9 cellular contexts compared by ENCODE assay signal in the genomic region with DNA sequence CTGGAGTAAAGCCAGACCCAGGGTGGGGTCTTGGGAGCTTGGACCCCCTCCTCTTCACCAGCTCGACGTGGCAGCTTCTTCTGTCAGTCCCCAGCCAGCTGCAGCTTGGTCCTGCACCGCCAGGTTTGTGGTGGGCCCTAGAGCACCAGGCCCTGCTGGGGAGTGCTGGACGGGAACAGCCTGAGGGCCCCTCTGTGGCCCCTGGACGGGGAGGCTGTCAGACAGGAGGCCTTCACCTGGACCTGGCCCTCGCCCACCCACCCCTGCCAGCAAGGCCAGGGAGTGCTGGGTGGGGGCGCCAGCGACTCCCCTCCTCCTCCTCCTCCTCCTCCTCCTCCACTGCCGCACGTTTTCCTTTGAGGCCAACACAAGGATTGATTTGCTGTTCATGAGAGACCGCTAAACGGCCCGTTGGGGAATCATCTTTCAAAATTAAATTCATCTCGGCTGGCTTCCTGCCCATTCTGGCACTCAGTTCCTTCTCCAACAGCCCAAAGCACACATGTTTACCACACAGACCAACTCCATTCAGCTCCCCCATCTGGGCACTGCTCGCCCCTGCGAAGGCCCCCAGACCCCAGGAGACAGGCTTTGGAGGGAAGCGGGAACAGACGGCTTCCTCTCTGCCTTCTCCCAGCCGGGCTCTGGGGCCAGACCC. TPM values are rescaled to one million over a fixed set of nuclear protein-coding genes. Genes with fewer than 3 reads are reported as not detected.
DNase-seq lines count a peak whose midpoint lies in the region; FAIRE-seq and TF ChIP-seq lines count a peak whose summit lies in the region.
"Had no signal": no experiment of that assay in that cellular context is flagged by ENCODE, and none has a peak within 500 bp of the region (broad histone marks: within the 10 kb centered on the region; RNA-seq: fewer than 3 reads in every experiment).

No MANE protein-coding gene starts in this region.

- peak; percentile 14 for DNase-seq in NCI-H2196 (lab: John Stamatoyannopoulos, UW; ENCODE audit: unreplicated experiment)
- no peak for DNase-seq in NCI-H2196 treated with DMSO at 0.1 percent for 48 hours (lab: John Stamatoyannopoulos, UW; ENCODE audit: unreplicated experiment)
- peak; percentile 44 for DNase-seq in NCI-H1694 treated with DMSO at 0.1 percent for 48 hours (lab: John Stamatoyannopoulos, UW)
- peak; percentile 74 for DNase-seq in endodermal cell
- DNase-seq in retina: peak; percentile 71
- DNase-seq in NCI-H526 treated with DMSO at 0.1 percent for 48 hours (lab: John Stamatoyannopoulos, UW): no peak
- no peak for DNase-seq in RCC 7860 (ENCODE audit: low spot score)
- DNase-seq in GM13976 (ENCODE audit: low spot score): no peak

- H3K27ac Mint-ChIP-seq in endodermal cell: peak overlapping the region; percentile 58

- H3K27me3 Mint-ChIP-seq in endodermal cell (ENCODE audit: insufficient read depth): peaks cover 12% of the 10 kb centered on the region

- H3K4me3 Mint-ChIP-seq in endodermal cell: peak overlapping the region; percentile 73

- H3K36me3 Mint-ChIP-seq in endodermal cell (ENCODE audit: low read depth): no peaks in the 10 kb centered on the region

- no peak for FAIRE-seq in RCC 7860 (lab: Jason Lieb, UNC)

- H3K4me1 Mint-ChIP-seq in endodermal cell: peaks cover 37% of the 10 kb centered on the region

- no peaks in the 10 kb centered on the region for H3K36me3 ChIP-seq in endodermal cell (ENCODE audit: control insufficient read depth, insufficient read depth, low read length)

- H3K4me1 ChIP-seq in endodermal cell (ENCODE audit: control insufficient read depth, insufficient read depth, low read length): peaks cover 31% of the 10 kb centered on the region

- WGBS in endodermal cell (ENCODE audit: insufficient coverage in 1 of 2, insufficient read length in 1 of 2), 2 experiments: 33 to 38% methylated on average over 6 to 19 of the region's 19 CpGs

- H3K27me3 ChIP-seq in endodermal cell (ENCODE audit: control insufficient read depth, insufficient read depth, low read length, poor library complexity, severe bottlenecking): no peaks in the 10 kb centered on the region

- H3K9me3 Mint-ChIP-seq in endodermal cell: no peaks in the 10 kb centered on the region

- peak overlapping the region; percentile 27 for H3K27ac ChIP-seq in endodermal cell (ENCODE audit: low read depth, low read length)

- no peaks in the 10 kb centered on the region for H3K9me3 ChIP-seq in endodermal cell (ENCODE audit: control insufficient read depth, low read length)

- peak overlapping the region; percentile 57 for H3K9ac ChIP-seq in endodermal cell (ENCODE audit: extremely low read depth, low read length, poor library complexity, severe bottlenecking)

- TF ChIP-seq CTCF in endodermal cell (conservative IDR thresholded peaks at IDR 0.05) (no peak), GM13976 (IDR thresholded peaks at IDR 0.05; ENCODE audit: borderline replicate concordance, control extremely low read depth, extremely low read depth, insufficient read depth, missing control alignments) (no peak)

- in situ Hi-C loops in GM13976 (cut with MboI; ENCODE audit: low sequenced_read_pairs, unreplicated experiment): no loop called here

- H3K4me3 ChIP-seq in endodermal cell (ENCODE audit: low read length): peak overlapping the region; percentile 83

RNA-seq across cellular contexts. Expression of a gene that starts 1.0 kb away (rescaled TPM):
- 100 to 1,000 TPM in 1 of 2 donors, 10 to 100 TPM in 1; 83.0 to 103 TPM for total RNA-seq in endodermal cell
- polyA plus RNA-seq in endodermal cell (2013, experiment 1 of 2): 28.4 TPM
- polyA plus RNA-seq in endodermal cell (2013, experiment 2 of 2): 20.2 TPM

RNA-seq across cellular contexts. Expression of a gene that starts 14.5 kb away (rescaled TPM):
- 10 to 100 TPM; 50.4 to 56.4 TPM for total RNA-seq in endodermal cell
- 30.8 TPM for polyA plus RNA-seq in endodermal cell (2013, experiment 1 of 2)
- 32.3 TPM for polyA plus RNA-seq in endodermal cell (2013, experiment 2 of 2)

RNA-seq across cellular contexts. Expression of a gene that starts 39.6 kb away (rescaled TPM):
- 10 to 100 TPM; 29.8 to 32.5 TPM for total RNA-seq in endodermal cell
- 31.6 TPM for polyA plus RNA-seq in endodermal cell (2013, experiment 1 of 2)
- 27.3 TPM for polyA plus RNA-seq in endodermal cell (2013, experiment 2 of 2)

RNA-seq across cellular contexts. Expression of a gene that starts 42.0 kb away (rescaled TPM):
- 1 to 10 TPM; 3.4 to 3.5 TPM for total RNA-seq in endodermal cell
- 0.61 TPM for polyA plus RNA-seq in endodermal cell (2013, experiment 1 of 2)
- 0.33 TPM for polyA plus RNA-seq in endodermal cell (2013, experiment 2 of 2)
- polyA plus RNA-seq: AG04450 had no signal

Comparison
In these comparisons a context has a peak if more than half of its experiments do, and no peak if none do; other contexts are left out.
1. DNase-seq: peak in NCI-H2196 (single experiment), NCI-H1694 treated with DMSO at 0.1 percent for 48 hours (single experiment), endodermal cell (single experiment) and retina (single experiment); none in NCI-H2196 treated with DMSO at 0.1 percent for 48 hours (single experiment), NCI-H526 treated with DMSO at 0.1 percent for 48 hours (single experiment), RCC 7860 (single experiment) and GM13976 (single experiment).